1 cellular context compared by ENCODE assay signal in the genomic region with DNA sequence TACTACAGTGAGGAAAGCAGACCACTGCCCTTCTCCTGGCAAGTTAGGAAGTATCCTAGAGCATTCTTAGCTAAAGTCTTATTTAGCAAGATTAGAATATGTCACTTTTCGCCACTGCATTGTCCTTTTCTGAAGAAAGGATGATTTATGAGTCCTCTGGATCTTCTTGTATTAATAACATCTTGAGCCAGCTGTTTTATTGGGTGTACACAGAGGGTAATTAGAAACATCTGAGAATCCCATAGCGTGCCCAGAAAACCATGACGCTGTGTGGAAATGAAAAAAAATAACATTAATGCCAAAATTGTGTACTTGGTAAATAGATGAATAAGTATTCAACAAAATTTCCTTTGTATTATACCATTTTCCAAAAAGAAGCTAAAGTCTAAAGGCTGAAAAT.
TF ChIP-seq lines count a peak whose summit lies in the region.

No MANE protein-coding gene starts in this region.

TF ChIP-seq in SK-N-SH, 30 proteins besides CTCF, POLR2A, EP300 and RAD21 (continued from another document):
- TF ChIP-seq, protein P1, sequence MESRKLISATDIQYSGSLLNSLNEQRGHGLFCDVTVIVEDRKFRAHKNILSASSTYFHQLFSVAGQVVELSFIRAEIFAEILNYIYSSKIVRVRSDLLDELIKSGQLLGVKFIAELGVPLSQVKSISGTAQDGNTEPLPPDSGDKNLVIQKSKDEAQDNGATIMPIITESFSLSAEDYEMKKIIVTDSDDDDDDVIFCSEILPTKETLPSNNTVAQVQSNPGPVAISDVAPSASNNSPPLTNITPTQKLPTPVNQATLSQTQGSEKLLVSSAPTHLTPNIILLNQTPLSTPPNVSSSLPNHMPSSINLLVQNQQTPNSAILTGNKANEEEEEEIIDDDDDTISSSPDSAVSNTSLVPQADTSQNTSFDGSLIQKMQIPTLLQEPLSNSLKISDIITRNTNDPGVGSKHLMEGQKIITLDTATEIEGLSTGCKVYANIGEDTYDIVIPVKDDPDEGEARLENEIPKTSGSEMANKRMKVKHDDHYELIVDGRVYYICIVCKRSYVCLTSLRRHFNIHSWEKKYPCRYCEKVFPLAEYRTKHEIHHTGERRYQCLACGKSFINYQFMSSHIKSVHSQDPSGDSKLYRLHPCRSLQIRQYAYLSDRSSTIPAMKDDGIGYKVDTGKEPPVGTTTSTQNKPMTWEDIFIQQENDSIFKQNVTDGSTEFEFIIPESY (IDR thresholded peaks at IDR 0.05; ENCODE audit: borderline replicate concordance, low read depth) = no peak
- TF ChIP-seq, protein P2, sequence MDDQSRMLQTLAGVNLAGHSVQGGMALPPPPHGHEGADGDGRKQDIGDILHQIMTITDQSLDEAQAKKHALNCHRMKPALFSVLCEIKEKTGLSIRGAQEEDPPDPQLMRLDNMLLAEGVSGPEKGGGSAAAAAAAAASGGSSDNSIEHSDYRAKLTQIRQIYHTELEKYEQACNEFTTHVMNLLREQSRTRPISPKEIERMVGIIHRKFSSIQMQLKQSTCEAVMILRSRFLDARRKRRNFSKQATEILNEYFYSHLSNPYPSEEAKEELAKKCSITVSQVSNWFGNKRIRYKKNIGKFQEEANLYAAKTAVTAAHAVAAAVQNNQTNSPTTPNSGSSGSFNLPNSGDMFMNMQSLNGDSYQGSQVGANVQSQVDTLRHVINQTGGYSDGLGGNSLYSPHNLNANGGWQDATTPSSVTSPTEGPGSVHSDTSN (IDR thresholded peaks at IDR 0.05) = peak; percentile 45
- TF ChIP-seq CHD2 (IDR thresholded peaks at IDR 0.05; ENCODE audit: low read length, partially characterized antibody) (no peak), JUND (IDR thresholded peaks at IDR 0.05) (0 out of 2 replicates have a peak, but pooled peaks have one; percentile 9), FOXJ3 (CRISPR knock-in tag; IDR thresholded peaks at IDR 0.05) (no peak), FOXM1 (IDR thresholded peaks at IDR 0.05; ENCODE audit: low read depth) (no peak), RFX5 (IDR thresholded peaks at IDR 0.05; ENCODE audit: low read length) (no peak), MXI1 (IDR thresholded peaks at IDR 0.05; ENCODE audit: low read depth, low read length) (no peak), FOSL2 (IDR thresholded peaks at IDR 0.05; ENCODE audit: borderline replicate concordance, low read depth) (no peak), SIN3A (IDR thresholded peaks at IDR 0.05; ENCODE audit: borderline replicate concordance, low read depth, low read length) (no peak), ELF1 (IDR thresholded peaks at IDR 0.05) (no peak; the same call in 1 of the 2 replicates), YY1 (IDR thresholded peaks at IDR 0.05; ENCODE audit: low read depth) (no peak), SMC3 (IDR thresholded peaks at IDR 0.05; ENCODE audit: low read depth, low read length) (no peak), NFIC (IDR thresholded peaks at IDR 0.05; ENCODE audit: borderline replicate concordance) (no peak; the same call in 1 of the 2 replicates), EZH2phosphoT487 (IDR thresholded peaks at IDR 0.05; ENCODE audit: borderline replicate concordance, low read depth) (no peak), TCF12 (IDR thresholded peaks at IDR 0.05) (peak; percentile 86), RXRA (IDR thresholded peaks at IDR 0.05; ENCODE audit: borderline replicate concordance, low read depth) (no peak), NRF1 (IDR thresholded peaks at IDR 0.05; ENCODE audit: low read depth, low read length) (no peak), GATA2 (CRISPR knock-in tag; IDR thresholded peaks at IDR 0.05) (no peak), POLR2AphosphoS5 (IDR thresholded peaks at IDR 0.05; ENCODE audit: low read depth, low read length) (peak; percentile 32; the same call in 1 of the 2 replicates), TAF1 (IDR thresholded peaks at IDR 0.05; ENCODE audit: borderline replicate concordance, low read depth, low read length) (no peak)
- TF ChIP-seq, protein P3, sequence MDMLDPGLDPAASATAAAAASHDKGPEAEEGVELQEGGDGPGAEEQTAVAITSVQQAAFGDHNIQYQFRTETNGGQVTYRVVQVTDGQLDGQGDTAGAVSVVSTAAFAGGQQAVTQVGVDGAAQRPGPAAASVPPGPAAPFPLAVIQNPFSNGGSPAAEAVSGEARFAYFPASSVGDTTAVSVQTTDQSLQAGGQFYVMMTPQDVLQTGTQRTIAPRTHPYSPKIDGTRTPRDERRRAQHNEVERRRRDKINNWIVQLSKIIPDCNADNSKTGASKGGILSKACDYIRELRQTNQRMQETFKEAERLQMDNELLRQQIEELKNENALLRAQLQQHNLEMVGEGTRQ (IDR thresholded peaks at IDR 0.05; ENCODE audit: borderline replicate concordance, low read depth, low read length) = no peak
- TF ChIP-seq, protein P4, sequence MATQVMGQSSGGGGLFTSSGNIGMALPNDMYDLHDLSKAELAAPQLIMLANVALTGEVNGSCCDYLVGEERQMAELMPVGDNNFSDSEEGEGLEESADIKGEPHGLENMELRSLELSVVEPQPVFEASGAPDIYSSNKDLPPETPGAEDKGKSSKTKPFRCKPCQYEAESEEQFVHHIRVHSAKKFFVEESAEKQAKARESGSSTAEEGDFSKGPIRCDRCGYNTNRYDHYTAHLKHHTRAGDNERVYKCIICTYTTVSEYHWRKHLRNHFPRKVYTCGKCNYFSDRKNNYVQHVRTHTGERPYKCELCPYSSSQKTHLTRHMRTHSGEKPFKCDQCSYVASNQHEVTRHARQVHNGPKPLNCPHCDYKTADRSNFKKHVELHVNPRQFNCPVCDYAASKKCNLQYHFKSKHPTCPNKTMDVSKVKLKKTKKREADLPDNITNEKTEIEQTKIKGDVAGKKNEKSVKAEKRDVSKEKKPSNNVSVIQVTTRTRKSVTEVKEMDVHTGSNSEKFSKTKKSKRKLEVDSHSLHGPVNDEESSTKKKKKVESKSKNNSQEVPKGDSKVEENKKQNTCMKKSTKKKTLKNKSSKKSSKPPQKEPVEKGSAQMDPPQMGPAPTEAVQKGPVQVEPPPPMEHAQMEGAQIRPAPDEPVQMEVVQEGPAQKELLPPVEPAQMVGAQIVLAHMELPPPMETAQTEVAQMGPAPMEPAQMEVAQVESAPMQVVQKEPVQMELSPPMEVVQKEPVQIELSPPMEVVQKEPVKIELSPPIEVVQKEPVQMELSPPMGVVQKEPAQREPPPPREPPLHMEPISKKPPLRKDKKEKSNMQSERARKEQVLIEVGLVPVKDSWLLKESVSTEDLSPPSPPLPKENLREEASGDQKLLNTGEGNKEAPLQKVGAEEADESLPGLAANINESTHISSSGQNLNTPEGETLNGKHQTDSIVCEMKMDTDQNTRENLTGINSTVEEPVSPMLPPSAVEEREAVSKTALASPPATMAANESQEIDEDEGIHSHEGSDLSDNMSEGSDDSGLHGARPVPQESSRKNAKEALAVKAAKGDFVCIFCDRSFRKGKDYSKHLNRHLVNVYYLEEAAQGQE (IDR thresholded peaks at IDR 0.05; ENCODE audit: low read depth, low read length) = no peak
TF ChIP-seq in SK-N-SH: peak in this region for 4.
